Comparison of ENCODE assay signal across 21 cellular contexts in the genomic region with DNA sequence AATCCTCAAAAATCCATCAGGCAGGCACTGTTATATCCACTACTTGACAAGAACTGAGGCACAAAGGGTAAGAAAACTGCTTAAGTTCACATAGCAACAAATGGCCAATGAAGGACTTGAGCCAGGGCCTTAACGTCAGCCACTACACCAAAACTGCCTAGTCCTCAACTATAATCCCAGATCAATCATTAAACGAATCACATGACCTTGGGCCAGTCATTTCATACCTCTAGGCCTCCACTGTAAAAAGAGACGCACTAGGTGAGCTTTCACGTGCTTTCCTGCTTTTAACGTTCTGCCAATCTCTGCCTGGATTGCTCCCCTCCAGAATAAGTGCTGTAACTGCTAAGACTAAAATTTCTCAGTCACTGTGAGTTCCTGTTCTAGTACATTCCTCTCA. TPM values are rescaled to one million over a fixed set of nuclear protein-coding genes. Genes with fewer than 3 reads are reported as not detected.
A peak's percentile ranks its signal among the peaks of the same experiment; 100 is the strongest.
DNase-seq lines count a peak whose midpoint lies in the region; ATAC-seq, FAIRE-seq and TF ChIP-seq lines count a peak whose summit lies in the region.
"Had no signal": no experiment of that assay in that cellular context is flagged by ENCODE, and none has a peak within 500 bp of the region (broad histone marks: within the 10 kb centered on the region; RNA-seq: fewer than 3 reads in every experiment).

No MANE protein-coding gene starts in this region.

- TF ChIP-seq POLR2A in GM12878 (IDR thresholded peaks at IDR 0.05; ENCODE audit: low read depth, low read length) (no peak), erythroblast (IDR thresholded peaks at IDR 0.05; ENCODE audit: low read length) (no peak)

- POLR2A ChIA-PET in GM12878 (lab: Charles Lee), result no interaction called here

- no peak overlapping the region for H3K4me2 ChIP-seq in GM12878 (ENCODE audit: control insufficient read depth, insufficient read depth)
- H3K4me2 ChIP-seq: A549; BLaER1 treated with 17β-estradiol and CSF1 and Interleukin-3, amounts not matched to agents 10 nM and 100 nM had no signal

- 7% methylated on average over 5 of the region's 5 CpGs for WGBS in GM12878 (ENCODE audit: insufficient coverage, insufficient replicate concordance, low lambda C conversion rate, missing lambda C conversion rate)

- no peaks in the 10 kb centered on the region for H3K79me2 ChIP-seq in GM12878 (ENCODE audit: control insufficient read depth, insufficient read depth, low read length)

- no peak for FAIRE-seq in GM12878 (lab: Jason Lieb, UNC)
- FAIRE-seq in RCC 7860 (lab: Jason Lieb, UNC), result no peak
- FAIRE-seq: H54 had no signal

- BruUV-seq in GM12878 (replicated peaks; lab: Mats Ljungman, UMichigan), result no TSS peak

- H3K27me3 ChIP-seq in HL-60 (ENCODE audit: insufficient read depth, poor library complexity, severe bottlenecking) (no peaks in the 10 kb centered on the region), GM12878 (replicated peaks in 1 of 2; ENCODE audit: control insufficient read depth in 2 of 2, insufficient read depth in 2 of 2, low read length in 1 of 2) (no peaks in the 10 kb centered on the region)
- H3K27me3 ChIP-seq: BE2C; BLaER1 treated with 17β-estradiol and CSF1 and Interleukin-3, amounts not matched to agents 10 nM and 100 nM had no signal

- RAD21 ChIA-PET in GM12878 (lab: Charles Lee; ENCODE audit: unreplicated experiment), result no interaction called here

- no peak overlapping the region for H2AFZ ChIP-seq in GM12878 (ENCODE audit: control insufficient read depth, low read depth, low read length)

- H3K4me3 ChIP-seq in HL-60 (replicated peaks; ENCODE audit: insufficient read depth, low read length) (no peak overlapping the region), GM12878 (no peak overlapping the region)
- H3K4me3 ChIP-seq: A549; BLaER1 treated with 17β-estradiol and CSF1 and Interleukin-3, amounts not matched to agents 10 nM and 100 nM; HAP-1 had no signal

- no peaks in the 10 kb centered on the region; the same call in 2 of the 3 replicates for H3K9me3 ChIP-seq in GM12878 (replicated peaks; ENCODE audit: control insufficient read depth, insufficient read depth, low read length)
- H3K9me3 ChIP-seq: A549, BE2C, HAP-1 had no signal

- H3K4me1 ChIP-seq in GM12878 (ENCODE audit: control insufficient read depth, insufficient read depth, low read length), result no peaks in the 10 kb centered on the region
- H3K4me1 ChIP-seq: A549; BE2C; BLaER1 treated with 17β-estradiol and CSF1 and Interleukin-3, amounts not matched to agents 10 nM and 100 nM; HAP-1 had no signal

- no peaks in the 10 kb centered on the region for H4K20me1 ChIP-seq in GM12878 (ENCODE audit: control insufficient read depth, insufficient read depth)
- H4K20me1 ChIP-seq: BLaER1 treated with 17β-estradiol and CSF1 and Interleukin-3, amounts not matched to agents 10 nM and 100 nM had no signal

- peak overlapping the region; percentile 16 for H3K27ac ChIP-seq in HL-60 (replicated peaks)
- H3K27ac ChIP-seq in GM12878 (ENCODE audit: control insufficient read depth, insufficient read depth), result no peak overlapping the region
- H3K27ac ChIP-seq: A549; BLaER1 treated with 17β-estradiol and CSF1 and Interleukin-3, amounts not matched to agents 10 nM and 100 nM had no signal

- SMC1A ChIA-PET in GM12878 (lab: Charles Lee; ENCODE audit: uncharacterized antibody, unreplicated experiment), result no interaction called here

- in situ Hi-C loops in GM12878 (cut with MboI), result no loop called here

- TF ChIP-seq RAD21 in GM12878 (IDR thresholded peaks at IDR 0.05; ENCODE audit: insufficient read depth, low read depth, low read length), result no peak

- H3K9ac ChIP-seq in GM12878 (ENCODE audit: control insufficient read depth, insufficient read depth, low read length), result no peak overlapping the region
- H3K9ac ChIP-seq: BLaER1 treated with 17β-estradiol and CSF1 and Interleukin-3, amounts not matched to agents 10 nM and 100 nM had no signal

- DNase-seq in HL-60 (ENCODE audit: low read depth in 1 of 2, low spot score in 1 of 2) (no peak), GM12878 (ENCODE audit: low read depth, low spot score) (no peak), kidney tubule cell (ENCODE audit: low spot score) (peak; percentile 19), RCC 7860 (ENCODE audit: low spot score) (no peak), pons (ENCODE audit: low spot score) (no peak), erythroblast (lab: John Stamatoyannopoulos, UW) (no peak)
- DNase-seq: 8988T; ACHN; BE2C; Calu3; CD4-positive, alpha-beta memory T cell; DMS79 treated with DMSO at 0.1 percent for 48 hours; GF-D8; GOT3; HFFc6 had no signal

- peak; percentile 31; the same call in 2 of the 3 replicates for ATAC-seq in GM12878
- ATAC-seq: A549 had no signal

- TF ChIP-seq EP300 in GM12878 (IDR thresholded peaks at IDR 0.05; ENCODE audit: borderline replicate concordance in 1 of 2, control insufficient read depth in 1 of 2, low read depth in 2 of 2, low read length in 2 of 2), result no peak

- TF ChIP-seq CTCF in HL-60 (IDR thresholded peaks at IDR 0.05; ENCODE audit: insufficient read depth, low read length) (no peak), GM12878 (IDR thresholded peaks at IDR 0.05 in 2 of 3, conservative IDR thresholded peaks at IDR 0.05 in 1 of 3; ENCODE audit: control insufficient read depth in 2 of 3, extremely low read depth in 1 of 3, insufficient read depth in 1 of 3, low read depth in 3 of 3, low read length in 3 of 3) (no peak)

- no peaks in the 10 kb centered on the region for H3K36me3 ChIP-seq in GM12878 (ENCODE audit: control insufficient read depth in 2 of 2, insufficient read depth in 2 of 2, low read length in 1 of 2)
- H3K36me3 ChIP-seq: BE2C; BLaER1 treated with 17β-estradiol and CSF1 and Interleukin-3, amounts not matched to agents 10 nM and 100 nM; HAP-1 had no signal

- intact Hi-C loops in GM12878 (cut with micrococcal nuclease; ENCODE audit: unreplicated experiment), result no loop called here

- CTCF ChIA-PET in GM12878 (lab: Yijun Ruan, JAX), result no interaction called here

TF ChIP-seq in GM12878, 131 proteins besides CTCF, POLR2A, EP300 and RAD21:
- TF ChIP-seq, protein P1, sequence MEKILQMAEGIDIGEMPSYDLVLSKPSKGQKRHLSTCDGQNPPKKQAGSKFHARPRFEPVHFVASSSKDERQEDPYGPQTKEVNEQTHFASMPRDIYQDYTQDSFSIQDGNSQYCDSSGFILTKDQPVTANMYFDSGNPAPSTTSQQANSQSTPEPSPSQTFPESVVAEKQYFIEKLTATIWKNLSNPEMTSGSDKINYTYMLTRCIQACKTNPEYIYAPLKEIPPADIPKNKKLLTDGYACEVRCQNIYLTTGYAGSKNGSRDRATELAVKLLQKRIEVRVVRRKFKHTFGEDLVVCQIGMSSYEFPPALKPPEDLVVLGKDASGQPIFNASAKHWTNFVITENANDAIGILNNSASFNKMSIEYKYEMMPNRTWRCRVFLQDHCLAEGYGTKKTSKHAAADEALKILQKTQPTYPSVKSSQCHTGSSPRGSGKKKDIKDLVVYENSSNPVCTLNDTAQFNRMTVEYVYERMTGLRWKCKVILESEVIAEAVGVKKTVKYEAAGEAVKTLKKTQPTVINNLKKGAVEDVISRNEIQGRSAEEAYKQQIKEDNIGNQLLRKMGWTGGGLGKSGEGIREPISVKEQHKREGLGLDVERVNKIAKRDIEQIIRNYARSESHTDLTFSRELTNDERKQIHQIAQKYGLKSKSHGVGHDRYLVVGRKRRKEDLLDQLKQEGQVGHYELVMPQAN (conservative IDR thresholded peaks at IDR 0.05), result no peak
- TF ChIP-seq TCF3 (IDR thresholded peaks at IDR 0.05; ENCODE audit: borderline replicate concordance, insufficient read depth, low read depth, low read length), result no peak

RNA-seq across cellular contexts. Expression of a gene that starts 54.7 kb away (rescaled TPM):
- total RNA-seq in GM12878 (2013; cell fraction: nucleolus; rRNA removed), result not detected in 2 replicates
- total RNA-seq in GM12878 (2014; rRNA removed) (not detected in 2 replicates), GM12878 (2014; rRNA removed; fragmentation: Illumina TruSeq; extraction: Trizol) (not detected in 2 replicates), GM12878 (2021) (0.08 TPM in 1 of 2 replicates, not detected in the other)
- not detected for polyA plus RNA-seq in GM12878 (2011; ENCODE audit: low read depth)
- polyA plus RNA-seq in GM12878 (2011; rRNA removed) (not detected in 2 replicates), GM12878 (2014; fragmentation: Illumina TruSeq; extraction: Trizol) (not detected in 2 replicates), GM12878 (2014; fragmentation: Nextera tagmentation; extraction: Ambion mirVana) (not detected), GM12878 (2014; rRNA removed) (0.03 TPM in 1 of 2 replicates, not detected in the other), GM12878 (2016; fragmentation: Nextera tagmentation; extraction: Ambion mirVana) (not detected)
- not detected in 2 replicates for polyA plus RNA-seq in GM12878 (2011; cell fraction: cytosol; rRNA removed)
- polyA plus RNA-seq in GM12878 (2011; cell fraction: nucleus; rRNA removed), result not detected in 2 replicates
- not detected in 2 replicates for polyA plus RNA-seq in GM12878 (2012)
- 0.15 TPM in 1 of 2 replicates, not detected in the other for polyA minus RNA-seq in GM12878 (2011; rRNA and poly(A)+ RNA removed)
- polyA minus RNA-seq in GM12878 (2011; cell fraction: cytosol; rRNA and poly(A)+ RNA removed), result not detected in 2 replicates
- polyA minus RNA-seq in GM12878 (2011; cell fraction: nucleus; rRNA and poly(A)+ RNA removed), result not detected in 2 replicates
- total RNA-seq: Calu3; CD4-positive, alpha-beta memory T cell; Daoy; G401; HFFc6 had no signal
- polyA plus RNA-seq: A549 had no signal
